In genomic region chr17:67571478-67571877, GRCh38 we compare ENCODE assay signal across 20 cellular contexts.
DNase-seq lines count a peak whose midpoint lies in the region; ATAC-seq, FAIRE-seq and TF ChIP-seq lines count a peak whose summit lies in the region.
"Had no signal": no experiment of that assay in that cellular context is flagged by ENCODE, and none has a peak within 500 bp of the region (broad histone marks: within the 10 kb centered on the region; RNA-seq: fewer than 3 reads in every experiment).

No MANE protein-coding gene starts in this region.

- H2BK5ac ChIP-seq in mesenchymal stem cell (ENCODE audit: low read depth, low read length, poor library complexity, severe bottlenecking) = no peak overlapping the region

- DNase-seq in CD1c-positive myeloid dendritic cell (ENCODE audit: extremely low spot score) = peak; percentile 16
- no peak for DNase-seq in GM12892 (ENCODE audit: insufficient read length)
- no peak for DNase-seq in mesenchymal stem cell
- no peak for DNase-seq in activated CD4-positive, alpha-beta T cell treated with anti-CD3 and anti-CD28 coated beads, Interleukin-2, amount 10 ng/mL, durations not matched to agents 24 days and 14 days
- no peak for DNase-seq in activated T-cell treated with anti-CD3 and anti-CD28 coated beads, Interleukin-2, amount 50 U/mL, for 72 hours
- no peak for DNase-seq in stimulated activated CD4-positive, alpha-beta T cell treated with anti-CD3 and anti-CD28 coated beads, Interleukin-2, amount 100 ng/mL, for 48 hours
- DNase-seq: Calu3, DMS53, HFFc6, NCI-H1105, NCI-H1694 treated with DMSO at 0.1 percent for 48 hours, NCI-H2107, NCI-H2227 treated with DMSO at 0.1 percent for 48 hours, NCI-H524, Peyer's patch had no signal

- peaks cover 11% of the 10 kb centered on the region for H3K36me3 Mint-ChIP-seq in activated T-helper 17 cell treated with anti-CD3 and anti-CD28 coated beads, Interleukin-2, amount 50 U/mL, for 72 hours (ENCODE audit: low read depth)
- peaks cover 1% of the 10 kb centered on the region for H3K36me3 Mint-ChIP-seq in activated CD4-positive, alpha-beta T cell treated with anti-CD3 and anti-CD28 coated beads, Interleukin-2, amount 10 ng/mL, durations not matched to agents 24 days and 14 days (ENCODE audit: low read depth)
- no peaks in the 10 kb centered on the region for H3K36me3 Mint-ChIP-seq in activated T-cell treated with anti-CD3 and anti-CD28 coated beads, Interleukin-2, amount 50 U/mL, for 72 hours (ENCODE audit: insufficient read depth in 2 of 2)

- intact Hi-C loops in activated CD4-positive, alpha-beta T cell treated with anti-CD3 and anti-CD28 coated beads, Interleukin-2, amount 10 ng/mL, durations not matched to agents 24 days and 14 days (cut with micrococcal nuclease) = no loop called here

- no peak overlapping the region for H2AFZ ChIP-seq in mesenchymal stem cell (ENCODE audit: low read depth, low read length)

- TF ChIP-seq POLR2A in GM12892 (IDR thresholded peaks at IDR 0.05; ENCODE audit: low read depth, low read length) = no peak; the same call in 1 of the 2 replicates

- H2BK15ac ChIP-seq in mesenchymal stem cell (ENCODE audit: low read depth, poor library complexity, severe bottlenecking) = no peak overlapping the region

- peaks cover 3% of the 10 kb centered on the region for H3K79me1 ChIP-seq in mesenchymal stem cell (replicated peaks; ENCODE audit: low read length, poor library complexity, severe bottlenecking)

- no peak overlapping the region for H3K4me3 ChIP-seq in mesenchymal stem cell (ENCODE audit: insufficient read depth in 1 of 2, low read depth in 1 of 2, low read length in 2 of 2)
- H3K4me3 ChIP-seq: Peyer's patch had no signal

- H3K14ac ChIP-seq in mesenchymal stem cell (ENCODE audit: low read length in 2 of 2) = no peak overlapping the region

- H2BK120ac ChIP-seq in mesenchymal stem cell (ENCODE audit: low read depth, low read length) = no peak overlapping the region

- H3K27me3 ChIP-seq in mesenchymal stem cell (ENCODE audit: control insufficient read depth in 1 of 2, insufficient read depth in 1 of 2, low read length in 2 of 2) = peaks cover 0 to 3% of the 10 kb centered on the region in 2 experiments
- H3K27me3 ChIP-seq: Peyer's patch had no signal

- no peaks in the 10 kb centered on the region for H3K36me3 ChIP-seq in mesenchymal stem cell (ENCODE audit: control insufficient read depth in 1 of 2, insufficient read depth in 2 of 2, low read depth in 1 of 2, low read length in 2 of 2)
- H3K36me3 ChIP-seq: Peyer's patch had no signal

- peaks cover 19% of the 10 kb centered on the region for H3K4me1 ChIP-seq in mesenchymal stem cell (ENCODE audit: control insufficient read depth, insufficient read depth, low read depth, low read length)

- no peak overlapping the region for H3K9ac ChIP-seq in mesenchymal stem cell (ENCODE audit: low read length)

- no peak overlapping the region for H3K4ac ChIP-seq in mesenchymal stem cell (ENCODE audit: low read depth in 1 of 2, low read length in 2 of 2)

- peak overlapping the region; percentile 40 for H2AK5ac ChIP-seq in mesenchymal stem cell (ENCODE audit: low read length, severe bottlenecking)

- H3K9me3 ChIP-seq in mesenchymal stem cell (ENCODE audit: control insufficient read depth, low read length) = no peaks in the 10 kb centered on the region
- H3K9me3 ChIP-seq: Peyer's patch had no signal

- H3K4me1 Mint-ChIP-seq in activated T-helper 17 cell treated with anti-CD3 and anti-CD28 coated beads, Interleukin-2, amount 50 U/mL, for 72 hours = peaks cover 11% of the 10 kb centered on the region
- H3K4me1 Mint-ChIP-seq in activated CD4-positive, alpha-beta T cell treated with anti-CD3 and anti-CD28 coated beads, Interleukin-2, amount 10 ng/mL, durations not matched to agents 24 days and 14 days = peaks cover 4% of the 10 kb centered on the region
- peaks cover 16% of the 10 kb centered on the region for H3K4me1 Mint-ChIP-seq in activated T-cell treated with anti-CD3 and anti-CD28 coated beads, Interleukin-2, amount 50 U/mL, for 72 hours (ENCODE audit: low read depth)

- no peak for ATAC-seq in activated T-helper 17 cell treated with anti-CD3 and anti-CD28 coated beads, Interleukin-2, amount 50 U/mL, for 72 hours (replicated peaks)
- no peak for ATAC-seq in activated T-cell treated with anti-CD3 and anti-CD28 coated beads, Interleukin-2, amount 50 U/mL, for 72 hours (replicated peaks in 1 of 2)
- ATAC-seq in GM19452 (IDR thresholded peaks at IDR 0.05; ENCODE audit: unreplicated experiment) = no peak
- ATAC-seq: Right ventricle myocardium inferior had no signal

- H3K4me3 Mint-ChIP-seq in activated T-helper 17 cell treated with anti-CD3 and anti-CD28 coated beads, Interleukin-2, amount 50 U/mL, for 72 hours = no peak overlapping the region
- H3K4me3 Mint-ChIP-seq in activated CD4-positive, alpha-beta T cell treated with anti-CD3 and anti-CD28 coated beads, Interleukin-2, amount 10 ng/mL, durations not matched to agents 24 days and 14 days = no peak overlapping the region
- H3K4me3 Mint-ChIP-seq in activated T-cell treated with anti-CD3 and anti-CD28 coated beads, Interleukin-2, amount 50 U/mL, for 72 hours = no peak overlapping the region
- H3K4me3 Mint-ChIP-seq: CD14-positive monocyte, HFFc6 had no signal

- no peak overlapping the region for H4K8ac ChIP-seq in mesenchymal stem cell (ENCODE audit: low read length)

- H2BK12ac ChIP-seq in mesenchymal stem cell (ENCODE audit: low read length in 2 of 2) = no peak overlapping the region

- peak; percentile 21 for FAIRE-seq in GM12892 (lab: Jason Lieb, UNC)
- FAIRE-seq: H54 had no signal

- 87% methylated on average over 6 of the region's 6 CpGs for WGBS in mesenchymal stem cell

- no peak overlapping the region for H3K4me2 ChIP-seq in mesenchymal stem cell (ENCODE audit: low read length, poor library complexity, severe bottlenecking)

- H3K27ac ChIP-seq in mesenchymal stem cell (ENCODE audit: low read length, poor library complexity, severe bottlenecking) = no peak overlapping the region
- H3K27ac ChIP-seq: Peyer's patch had no signal

- H3K18ac ChIP-seq in mesenchymal stem cell (ENCODE audit: low read depth in 1 of 2, low read length in 2 of 2) = no peak overlapping the region

- peak overlapping the region; percentile 40 for H3K27ac Mint-ChIP-seq in activated T-helper 17 cell treated with anti-CD3 and anti-CD28 coated beads, Interleukin-2, amount 50 U/mL, for 72 hours
- no peak overlapping the region for H3K27ac Mint-ChIP-seq in activated CD4-positive, alpha-beta T cell treated with anti-CD3 and anti-CD28 coated beads, Interleukin-2, amount 10 ng/mL, durations not matched to agents 24 days and 14 days
- H3K27ac Mint-ChIP-seq in activated T-cell treated with anti-CD3 and anti-CD28 coated beads, Interleukin-2, amount 50 U/mL, for 72 hours = no peak overlapping the region
- H3K27ac Mint-ChIP-seq: HFFc6 had no signal

- H3K9me3 Mint-ChIP-seq in activated T-helper 17 cell treated with anti-CD3 and anti-CD28 coated beads, Interleukin-2, amount 50 U/mL, for 72 hours = no peaks in the 10 kb centered on the region
- no peaks in the 10 kb centered on the region for H3K9me3 Mint-ChIP-seq in activated CD4-positive, alpha-beta T cell treated with anti-CD3 and anti-CD28 coated beads, Interleukin-2, amount 10 ng/mL, durations not matched to agents 24 days and 14 days
- H3K9me3 Mint-ChIP-seq in activated T-cell treated with anti-CD3 and anti-CD28 coated beads, Interleukin-2, amount 50 U/mL, for 72 hours = no peaks in the 10 kb centered on the region
- H3K9me3 Mint-ChIP-seq: CD14-positive monocyte, HFFc6 had no signal

- no peaks in the 10 kb centered on the region for H3K27me3 Mint-ChIP-seq in activated T-helper 17 cell treated with anti-CD3 and anti-CD28 coated beads, Interleukin-2, amount 50 U/mL, for 72 hours
- H3K27me3 Mint-ChIP-seq in activated CD4-positive, alpha-beta T cell treated with anti-CD3 and anti-CD28 coated beads, Interleukin-2, amount 10 ng/mL, durations not matched to agents 24 days and 14 days = no peaks in the 10 kb centered on the region
- no peaks in the 10 kb centered on the region for H3K27me3 Mint-ChIP-seq in activated T-cell treated with anti-CD3 and anti-CD28 coated beads, Interleukin-2, amount 50 U/mL, for 72 hours (ENCODE audit: low read depth)

- no peak overlapping the region for H3K23ac ChIP-seq in mesenchymal stem cell (ENCODE audit: low read length in 2 of 2)

- no peak overlapping the region for H4K91ac ChIP-seq in mesenchymal stem cell (ENCODE audit: low read length)
